13 cellular contexts compared by ENCODE assay signal in genomic region chr9:26813247-26813646, GRCh38.
"Had no signal": no experiment of that assay in that cellular context is flagged by ENCODE, and none has a peak within 500 bp of the region (broad histone marks: within the 10 kb centered on the region; RNA-seq: fewer than 3 reads in every experiment).

No MANE protein-coding gene starts in this region.

- H3K9me3 ChIP-seq: pancreas, stomach, thoracic aorta had no signal

- H3K27ac ChIP-seq: dorsolateral prefrontal cortex, heart right ventricle, pancreas, stomach, thoracic aorta had no signal

- ATAC-seq: esophagus mucosa, heart right ventricle, left ventricle myocardium superior, pancreas had no signal

- H3K4me3 ChIP-seq: dorsolateral prefrontal cortex, heart right ventricle, pancreas, stomach, thoracic aorta had no signal

- H3K27me3 ChIP-seq: dorsolateral prefrontal cortex, heart right ventricle, pancreas, stomach had no signal

- DNase-seq: activated naive CD4-positive, alpha-beta T cell treated with anti-CD3 and anti-CD28 coated beads, Interleukin-2, amount 50 U/mL, for 16 hours; activated T-cell treated with anti-CD3 and anti-CD28 coated beads, Interleukin-2, amount 50 U/mL, for 1 hour; dorsolateral prefrontal cortex; foreskin fibroblast; heart right ventricle; islet precursor cell; left ventricle myocardium superior; mesenchymal stem cell; pancreas; stimulated activated CD4-positive, alpha-beta T cell treated with anti-CD3 and anti-CD28 coated beads, Interleukin-4, amount 100 ng/mL, for 24 hours; stomach had no signal

- H3K36me3 ChIP-seq: heart right ventricle, pancreas, stomach, thoracic aorta had no signal

- H3K4me1 ChIP-seq: heart right ventricle, pancreas, stomach had no signal
